In genomic region chr1:43053040-43053439, GRCh38 we compare ENCODE assay signal across 22 cellular contexts.
DNase-seq lines count a peak whose midpoint lies in the region; ATAC-seq, FAIRE-seq and TF ChIP-seq lines count a peak whose summit lies in the region.
"Had no signal": no experiment of that assay in that cellular context is flagged by ENCODE, and none has a peak within 500 bp of the region (broad histone marks: within the 10 kb centered on the region; RNA-seq: fewer than 3 reads in every experiment).

No MANE protein-coding gene starts in this region.

- ATAC-seq in K562 (no peak), GM19452 (IDR thresholded peaks at IDR 0.05; ENCODE audit: unreplicated experiment) (no peak)
- ATAC-seq: Panc1 had no signal

- peak overlapping the region; percentile 96 for H3K27ac Mint-ChIP-seq in mesothelial cell of epicardium
- H3K27ac Mint-ChIP-seq: CD4-positive, alpha-beta T cell had no signal

- H3K79me2 ChIP-seq in K562 (ENCODE audit: control insufficient read depth, insufficient read depth, low read length) (no peaks in the 10 kb centered on the region), smooth muscle cell (ENCODE audit: low read depth) (no peaks in the 10 kb centered on the region), PC-9 (ENCODE audit: low read depth) (no peaks in the 10 kb centered on the region)

- in situ Hi-C loops in K562 (cut with MboI), result no loop called here

- H3K4me1 Mint-ChIP-seq in mesothelial cell of epicardium, result peaks cover 79% of the 10 kb centered on the region

- CTCF ChIA-PET in HEK293 (lab: Yijun Ruan, JAX) (interaction anchor here (0.6 to 1.0 kb wide), 2 partner anchors 21 to 122 kb away, joined by 3 read pairs; no protein-coding TSS in a partner anchor), K562 (lab: Yijun Ruan, JAX; ENCODE audit: low intra/inter-chr PET ratio) (no interaction called here), PC-9 (lab: Charles Lee) (no interaction called here)

- no TSS peak for BruUV-seq in K562 (replicated peaks; lab: Mats Ljungman, UMichigan)
- no TSS peak for BruUV-seq in PC-9 (replicated peaks; lab: Mats Ljungman, UMichigan)

- H3K4me2 ChIP-seq in K562 (ENCODE audit: insufficient read depth, low read length) (no peak overlapping the region), smooth muscle cell (peak overlapping the region; percentile 47), PC-9 (no peak overlapping the region)
- H3K4me2 ChIP-seq: BLaER1 had no signal

- no peaks in the 10 kb centered on the region for H3K9me3 Mint-ChIP-seq in mesothelial cell of epicardium
- H3K9me3 Mint-ChIP-seq: CD4-positive, alpha-beta T cell had no signal

- H3K36me3 ChIP-seq in HEK293 (ENCODE audit: control insufficient read depth in 2 of 2, insufficient read depth in 1 of 2, low read length in 2 of 2) (no peaks in the 10 kb centered on the region), K562 (ENCODE audit: control insufficient read depth, insufficient read depth, low read length) (no peaks in the 10 kb centered on the region), smooth muscle cell (ENCODE audit: low read depth) (no peaks in the 10 kb centered on the region), PC-9 (ENCODE audit: low read depth) (no peaks in the 10 kb centered on the region)
- H3K36me3 ChIP-seq: BLaER1 had no signal

- H3K4me3 Mint-ChIP-seq in mesothelial cell of epicardium, result no peak overlapping the region
- H3K4me3 Mint-ChIP-seq: CD4-positive, alpha-beta T cell had no signal

- H3K4me3 ChIP-seq in HEK293 (ENCODE audit: low read depth, low read length), result no peak overlapping the region
- H3K4me3 ChIP-seq in K562, result no peak overlapping the region
- no peak overlapping the region for H3K4me3 ChIP-seq in smooth muscle cell
- no peak overlapping the region for H3K4me3 ChIP-seq in PC-9
- H3K4me3 ChIP-seq: BLaER1 had no signal

- H3K27ac ChIP-seq in HEK293 (ENCODE audit: extremely low read depth, low read depth, low read length) (no peak overlapping the region), K562 (ENCODE audit: extremely low read depth, low read depth, low read length) (no peak overlapping the region), smooth muscle cell (ENCODE audit: low read depth) (peak overlapping the region; percentile 42), PC-9 (no peak overlapping the region)
- H3K27ac ChIP-seq: BLaER1 had no signal

- H3F3A ChIP-seq in smooth muscle cell (ENCODE audit: low read depth), result peaks cover 26% of the 10 kb centered on the region
- no peaks in the 10 kb centered on the region for H3F3A ChIP-seq in PC-9 (ENCODE audit: insufficient read depth, low read depth)

- H2AFZ ChIP-seq in K562 (ENCODE audit: low read depth, low read length), result no peak overlapping the region
- H2AFZ ChIP-seq in smooth muscle cell (ENCODE audit: low read depth), result no peak overlapping the region
- H2AFZ ChIP-seq in PC-9, result no peak overlapping the region

- no peaks in the 10 kb centered on the region for H3K27me3 Mint-ChIP-seq in mesothelial cell of epicardium (ENCODE audit: low read depth)
- H3K27me3 Mint-ChIP-seq: CD4-positive, alpha-beta T cell had no signal

- TF ChIP-seq EP300 in K562 (IDR thresholded peaks at IDR 0.05; ENCODE audit: low read length), result no peak

- H3K9me1 ChIP-seq in K562 (ENCODE audit: control insufficient read depth, insufficient read depth, low read length), result no peaks in the 10 kb centered on the region

- no peaks in the 10 kb centered on the region for H4K20me1 ChIP-seq in K562 (replicated peaks; ENCODE audit: control insufficient read depth, insufficient read depth, low read length)
- no peaks in the 10 kb centered on the region for H4K20me1 ChIP-seq in smooth muscle cell (ENCODE audit: low read depth)
- no peaks in the 10 kb centered on the region for H4K20me1 ChIP-seq in PC-9 (ENCODE audit: insufficient read depth)
- H4K20me1 ChIP-seq: BLaER1 had no signal

- no peak for TF ChIP-seq CTCF in HEK293 (tag by site-specific recombination; IDR thresholded peaks at IDR 0.05)
- TF ChIP-seq CTCF in K562 (IDR thresholded peaks at IDR 0.05 in 2 of 3, conservative IDR thresholded peaks at IDR 0.05 in 1 of 3; ENCODE audit: insufficient read depth in 2 of 3, low read depth in 1 of 3, low read length in 3 of 3), result no peak
- no peak for TF ChIP-seq CTCF in mesothelial cell of epicardium (IDR thresholded peaks at IDR 0.05; ENCODE audit: unreplicated experiment)
- TF ChIP-seq CTCF in smooth muscle cell (IDR thresholded peaks at IDR 0.05; ENCODE audit: borderline replicate concordance, insufficient read depth, poor library complexity, severe bottlenecking), result no peak
- no peak for TF ChIP-seq CTCF in PC-9 (conservative IDR thresholded peaks at IDR 0.05)

- no peak for TF ChIP-seq RAD21 in K562 (CRISPR knock-in tag; conservative IDR thresholded peaks at IDR 0.05 in 1 of 2, IDR thresholded peaks at IDR 0.05 in 1 of 2)

- no peaks in the 10 kb centered on the region for H3K36me3 Mint-ChIP-seq in mesothelial cell of epicardium

- DNase-seq in K562 (ENCODE audit: extremely low read depth in 1 of 4, low spot score in 3 of 4) (no peak), mesothelial cell of epicardium (ENCODE audit: low spot score in 2 of 2, unreplicated experiment in 2 of 2) (no peak), smooth muscle cell (lab: John Stamatoyannopoulos, UW; ENCODE audit: unreplicated experiment) (no peak), PC-9 (no peak)
- no peak for DNase-seq in activated CD4-positive, alpha-beta T cell treated with anti-CD3 and anti-CD28 coated beads for 4 hours
- no peak for DNase-seq in stimulated activated CD4-positive, alpha-beta T cell treated with anti-CD3 and anti-CD28 coated beads, Interleukin-4, amount 100 ng/mL, for 4 hours
- DNase-seq: CD4-positive, alpha-beta T cell; COR-L47; DMS 273 treated with DMSO at 0.1 percent for 48 hours; GDM1; MM.1S; NCI-H1048; NCI-H1417 treated with DMSO at 0.1 percent for 48 hours; NCI-H187 treated with DMSO at 0.1 percent for 48 hours; NCI-H2107; NCI-H510A had no signal

- H3K4me1 ChIP-seq in HEK293 (ENCODE audit: control insufficient read depth, insufficient read depth, low read length), result no peaks in the 10 kb centered on the region
- H3K4me1 ChIP-seq in K562 (replicated peaks in 1 of 2; ENCODE audit: control insufficient read depth in 2 of 2, insufficient read depth in 2 of 2, low read length in 2 of 2), result peaks cover under 1 to 6% of the 10 kb centered on the region in 2 experiments; a peak in 4 of 5 replicates
- peaks cover 47% of the 10 kb centered on the region for H3K4me1 ChIP-seq in smooth muscle cell (ENCODE audit: low read depth)
- H3K4me1 ChIP-seq in PC-9 (replicated peaks; ENCODE audit: insufficient read depth), result no peaks in the 10 kb centered on the region

- H3K9me3 ChIP-seq in HEK293 (ENCODE audit: control insufficient read depth, insufficient read depth, low read depth, low read length), result no peaks in the 10 kb centered on the region
- no peaks in the 10 kb centered on the region for H3K9me3 ChIP-seq in K562 (replicated peaks; ENCODE audit: control insufficient read depth, insufficient read depth, low read depth, low read length)
- no peaks in the 10 kb centered on the region for H3K9me3 ChIP-seq in smooth muscle cell (replicated peaks; ENCODE audit: low read depth)
- H3K9me3 ChIP-seq in PC-9 (ENCODE audit: insufficient read depth, low read depth), result no peaks in the 10 kb centered on the region
- H3K9me3 ChIP-seq: BLaER1 had no signal

- POLR2A ChIA-PET in HEK293 (lab: Yijun Ruan, JAX), result interaction anchor here (0.6 to 0.7 kb wide), 2 partner anchors 7 to 719 kb away, joined by 3 read pairs; no protein-coding TSS in a partner anchor
- POLR2A ChIA-PET in K562 (lab: Yijun Ruan, JAX), result interaction anchor here (0.5 to 1.7 kb wide), 5 partner anchors 7 to 89 kb away, joined by 3 to 9 read pairs (median 4); no protein-coding TSS in a partner anchor
- POLR2A ChIA-PET in PC-9 (lab: Charles Lee; ENCODE audit: unreplicated experiment), result interaction anchor here (0.6 kb wide), 1 partner anchor 494 kb away, joined by 7 read pairs; no protein-coding TSS in a partner anchor

- TF ChIP-seq POLR2A in K562 (conservative IDR thresholded peaks at IDR 0.05), result no peak

- H3K27me3 ChIP-seq in K562 (ENCODE audit: control insufficient read depth in 2 of 2, insufficient read depth in 2 of 2, low read length in 2 of 2) (peaks cover 0 to 9% of the 10 kb centered on the region in 2 experiments; a peak in 2 of 5 replicates), smooth muscle cell (ENCODE audit: low read depth) (no peaks in the 10 kb centered on the region), PC-9 (ENCODE audit: insufficient read depth, low read depth) (no peaks in the 10 kb centered on the region)
- H3K27me3 ChIP-seq: BLaER1 had no signal

- H3K9ac ChIP-seq in K562 (ENCODE audit: insufficient read depth in 1 of 2, low read depth in 2 of 2, low read length in 2 of 2) (no peak overlapping the region), smooth muscle cell (ENCODE audit: low read depth) (no peak overlapping the region)
- H3K9ac ChIP-seq: BLaER1 had no signal

- intact Hi-C loops in K562 (cut with micrococcal nuclease) (no loop called here), PC-9 (cut with micrococcal nuclease; ENCODE audit: unreplicated experiment) (no loop called here)

- no peak for FAIRE-seq in K562 (lab: Jason Lieb, UNC)
- FAIRE-seq: GM18507, GM19239 had no signal

- H3K9me2 ChIP-seq in PC-9 (ENCODE audit: insufficient read depth), result no peaks in the 10 kb centered on the region

TF ChIP-seq in HEK293, 187 proteins besides CTCF, POLR2A, EP300 and RAD21 (continues in another document):
- no peak for TF ChIP-seq ZNF558 (tag by site-specific recombination; IDR thresholded peaks at IDR 0.05)

TF ChIP-seq in K562, 482 proteins besides CTCF, POLR2A, EP300 and RAD21 (continues in another document):
- TF ChIP-seq ARID3B (CRISPR knock-in tag; IDR thresholded peaks at IDR 0.05; ENCODE audit: borderline replicate concordance) (no peak), HMBOX1 (IDR thresholded peaks at IDR 0.05) (no peak)

Comparison
In these comparisons a context has a peak if more than half of its experiments do, and no peak if none do; other contexts are left out.
1. Of the 44 proteins assayed by ChIP-seq in both K562 and HEK293: peak only in K562: none; only in HEK293: none; in both: PRDM10; in neither: 43.